ENCODE assay signal across 1 cellular context in the genomic region with DNA sequence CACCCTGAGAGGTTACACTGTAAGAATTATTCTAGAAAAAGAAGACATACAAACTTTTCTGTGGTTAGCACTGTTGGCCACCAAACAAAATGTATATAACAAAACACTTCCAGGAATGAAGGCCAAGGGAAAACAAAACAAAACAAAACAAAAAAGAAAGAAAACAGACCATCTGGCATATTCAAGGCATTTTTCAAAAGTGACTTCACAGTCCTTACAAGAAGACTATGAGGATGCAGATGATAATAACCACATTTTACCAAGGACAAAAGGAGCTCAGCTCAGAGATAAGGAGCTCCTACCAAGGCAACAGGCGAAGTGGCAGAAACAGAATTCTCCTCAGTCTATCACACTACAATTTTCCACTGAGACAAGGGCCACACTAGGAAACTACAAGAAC.
TF ChIP-seq lines count a peak whose summit lies in the region.

No MANE protein-coding gene starts in this region.

TF ChIP-seq in K562, 482 proteins besides CTCF, POLR2A, EP300 and RAD21:
- TF ChIP-seq GTF2B (IDR thresholded peaks at IDR 0.05; ENCODE audit: extremely low read depth, insufficient read length), result no peak
- TF ChIP-seq MEF2D (tag; conservative IDR thresholded peaks at IDR 0.05; ENCODE audit: low read depth), result no peak
- TF ChIP-seq HDGF (IDR thresholded peaks at IDR 0.05), result no peak
- TF ChIP-seq PCBP2 (IDR thresholded peaks at IDR 0.05; ENCODE audit: low read depth, low read length, poor library complexity, severe bottlenecking), result no peak
- TF ChIP-seq CHD1 (IDR thresholded peaks at IDR 0.05; ENCODE audit: low read length), result no peak
- TF ChIP-seq, protein P1, sequence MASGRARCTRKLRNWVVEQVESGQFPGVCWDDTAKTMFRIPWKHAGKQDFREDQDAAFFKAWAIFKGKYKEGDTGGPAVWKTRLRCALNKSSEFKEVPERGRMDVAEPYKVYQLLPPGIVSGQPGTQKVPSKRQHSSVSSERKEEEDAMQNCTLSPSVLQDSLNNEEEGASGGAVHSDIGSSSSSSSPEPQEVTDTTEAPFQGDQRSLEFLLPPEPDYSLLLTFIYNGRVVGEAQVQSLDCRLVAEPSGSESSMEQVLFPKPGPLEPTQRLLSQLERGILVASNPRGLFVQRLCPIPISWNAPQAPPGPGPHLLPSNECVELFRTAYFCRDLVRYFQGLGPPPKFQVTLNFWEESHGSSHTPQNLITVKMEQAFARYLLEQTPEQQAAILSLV (tag; IDR thresholded peaks at IDR 0.05), result no peak
- TF ChIP-seq ZNF655 (CRISPR knock-in tag; IDR thresholded peaks at IDR 0.05), result no peak
- no peak for TF ChIP-seq HMBOX1 (IDR thresholded peaks at IDR 0.05)
- TF ChIP-seq FOXM1 (IDR thresholded peaks at IDR 0.05; ENCODE audit: low read depth), result no peak
- no peak for TF ChIP-seq FOXM1 (CRISPR knock-in tag; IDR thresholded peaks at IDR 0.05; ENCODE audit: low read depth)
- no peak for TF ChIP-seq ZBTB34 (CRISPR knock-in tag; IDR thresholded peaks at IDR 0.05)
- no peak for TF ChIP-seq ZNF174 (CRISPR knock-in tag; IDR thresholded peaks at IDR 0.05)
- no peak for TF ChIP-seq HNRNPUL1 (IDR thresholded peaks at IDR 0.05; ENCODE audit: low read length)
- TF ChIP-seq CBX8 (IDR thresholded peaks at IDR 0.05; ENCODE audit: borderline replicate concordance, extremely low read depth, low read depth, low read length, poor library complexity, severe bottlenecking), result no peak
- TF ChIP-seq CREB1 (IDR thresholded peaks at IDR 0.05), result no peak
- no peak for TF ChIP-seq CREB1 (CRISPR knock-in tag; IDR thresholded peaks at IDR 0.05)
- TF ChIP-seq ZNF354B (CRISPR knock-in tag; IDR thresholded peaks at IDR 0.05), result no peak
- TF ChIP-seq ARID3A (IDR thresholded peaks at IDR 0.05; ENCODE audit: borderline replicate concordance, low read depth, low read length), result no peak
- no peak for TF ChIP-seq ATF6 (CRISPR knock-in tag; IDR thresholded peaks at IDR 0.05)
- TF ChIP-seq YY1 (IDR thresholded peaks at IDR 0.05; ENCODE audit: borderline replicate concordance in 1 of 3, control insufficient read depth in 1 of 3, extremely low read depth in 1 of 3, insufficient read depth in 3 of 3, insufficient read length in 1 of 3, insufficient replicate concordance in 2 of 3, low read depth in 1 of 3, low read length in 2 of 3), result no peak
- TF ChIP-seq, protein P2, sequence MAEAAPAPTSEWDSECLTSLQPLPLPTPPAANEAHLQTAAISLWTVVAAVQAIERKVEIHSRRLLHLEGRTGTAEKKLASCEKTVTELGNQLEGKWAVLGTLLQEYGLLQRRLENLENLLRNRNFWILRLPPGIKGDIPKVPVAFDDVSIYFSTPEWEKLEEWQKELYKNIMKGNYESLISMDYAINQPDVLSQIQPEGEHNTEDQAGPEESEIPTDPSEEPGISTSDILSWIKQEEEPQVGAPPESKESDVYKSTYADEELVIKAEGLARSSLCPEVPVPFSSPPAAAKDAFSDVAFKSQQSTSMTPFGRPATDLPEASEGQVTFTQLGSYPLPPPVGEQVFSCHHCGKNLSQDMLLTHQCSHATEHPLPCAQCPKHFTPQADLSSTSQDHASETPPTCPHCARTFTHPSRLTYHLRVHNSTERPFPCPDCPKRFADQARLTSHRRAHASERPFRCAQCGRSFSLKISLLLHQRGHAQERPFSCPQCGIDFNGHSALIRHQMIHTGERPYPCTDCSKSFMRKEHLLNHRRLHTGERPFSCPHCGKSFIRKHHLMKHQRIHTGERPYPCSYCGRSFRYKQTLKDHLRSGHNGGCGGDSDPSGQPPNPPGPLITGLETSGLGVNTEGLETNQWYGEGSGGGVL (CRISPR knock-in tag; IDR thresholded peaks at IDR 0.05), result no peak
- TF ChIP-seq ZNF717 (CRISPR knock-in tag; IDR thresholded peaks at IDR 0.05), result no peak
